In genomic region chr14:96906434-96906833, GRCh38 we compare ENCODE assay signal across 16 cellular contexts.
"Had no signal": no experiment of that assay in that cellular context is flagged by ENCODE, and none has a peak within 500 bp of the region (broad histone marks: within the 10 kb centered on the region; RNA-seq: fewer than 3 reads in every experiment).

No MANE protein-coding gene starts in this region.

- H3K27ac Mint-ChIP-seq: stimulated activated naive B cell treated with anti-CD40 and anti-IgM and Interleukin-4, amounts not matched to agents 10 μg/mL and 1 μg/mL and 100 μg/mL, for 72 hours had no signal

- H3K4me3 Mint-ChIP-seq: naive thymus-derived CD4-positive, alpha-beta T cell; nephron progenitor cell; stimulated activated naive B cell treated with anti-CD40 and anti-IgM and Interleukin-4, amounts not matched to agents 10 μg/mL and 1 μg/mL and 100 μg/mL, for 72 hours had no signal

- H3K27me3 Mint-ChIP-seq: naive thymus-derived CD4-positive, alpha-beta T cell; stimulated activated naive B cell treated with anti-CD40 and anti-IgM and Interleukin-4, amounts not matched to agents 10 μg/mL and 1 μg/mL and 100 μg/mL, for 72 hours had no signal

- H3K27ac ChIP-seq: heart left ventricle, stomach, thoracic aorta, transverse colon had no signal

- ATAC-seq: esophagus mucosa; left lobe of liver; stimulated activated naive B cell treated with anti-CD40 and anti-IgM and Interleukin-4, amounts not matched to agents 10 μg/mL and 1 μg/mL and 100 μg/mL, for 72 hours had no signal

- H3K4me1 ChIP-seq: stomach had no signal

- DNase-seq: effector memory CD4-positive, alpha-beta T cell; heart left ventricle; hippocampal formation; mammary epithelial cell; naive thymus-derived CD4-positive, alpha-beta T cell; nephron progenitor cell; posterior cingulate gyrus; stimulated activated CD4-positive, alpha-beta T cell treated with anti-CD3 and anti-CD28 coated beads, Interleukin-2, amount 100 ng/mL, for 24 hours; stimulated activated CD4-positive, alpha-beta T cell treated with anti-CD3 and anti-CD28 coated beads, Interleukin-4, amount 100 ng/mL, for 4 hours; stimulated activated naive B cell treated with anti-CD40 and anti-IgM and Interleukin-4, amounts not matched to agents 10 μg/mL and 1 μg/mL and 100 μg/mL, for 72 hours; stomach; substantia nigra; transverse colon had no signal

- H3K27me3 ChIP-seq: heart left ventricle, stomach, transverse colon had no signal

- H3K36me3 ChIP-seq: heart left ventricle, stomach, thoracic aorta, transverse colon had no signal

- H3K4me3 ChIP-seq: heart left ventricle, stomach, thoracic aorta, transverse colon had no signal
